In the genomic region with DNA sequence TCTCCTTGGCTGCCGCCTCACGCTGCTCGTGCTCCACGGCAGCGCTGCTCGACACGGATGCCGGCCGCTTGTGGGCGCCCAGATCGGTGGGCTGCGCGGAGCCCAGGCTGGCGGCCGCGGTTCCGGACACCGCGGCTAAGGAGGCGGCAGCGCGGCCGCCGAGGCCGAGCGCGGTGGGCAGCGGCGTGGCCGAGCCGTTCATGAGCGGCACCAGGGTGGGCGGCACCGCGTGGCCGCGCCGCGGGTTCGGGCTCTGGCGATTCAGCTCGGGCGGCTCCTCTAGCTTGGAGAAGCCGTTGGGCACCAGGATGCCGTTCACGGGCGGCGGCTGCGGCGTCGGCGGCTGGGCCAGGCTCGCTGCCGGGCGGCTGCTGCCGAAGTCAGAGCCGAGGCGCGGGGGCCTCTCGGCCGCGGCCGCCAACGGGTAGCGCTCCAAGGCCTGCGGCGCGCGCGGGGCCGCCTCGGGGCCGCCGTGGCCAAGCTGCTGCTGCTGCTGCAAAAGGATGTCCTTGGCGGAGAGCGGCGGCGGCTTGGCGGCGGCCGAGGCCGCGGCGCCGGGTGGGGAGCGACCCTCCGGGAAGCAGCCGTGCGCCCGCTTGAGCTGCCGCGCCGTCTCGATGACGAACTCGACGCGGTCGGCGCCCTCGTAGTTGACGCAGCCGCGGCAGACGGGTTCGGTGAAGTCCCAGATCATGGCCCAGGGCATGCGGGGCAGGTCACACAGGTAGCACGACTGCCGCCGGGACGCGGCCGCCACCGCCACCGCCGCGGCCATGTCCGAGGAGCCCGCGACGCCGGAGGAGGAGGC, we compare ENCODE assay signal across 8 cellular contexts. TPM values are rescaled to one million over a fixed set of nuclear protein-coding genes. Genes with fewer than 3 reads are reported as not detected.
A peak's percentile ranks its signal among the peaks of the same experiment; 100 is the strongest.
DNase-seq lines count a peak whose midpoint lies in the region; ATAC-seq and TF ChIP-seq lines count a peak whose summit lies in the region.

No MANE protein-coding gene starts in this region.

- TF ChIP-seq EP300 in gastroesophageal sphincter (IDR thresholded peaks at IDR 0.05): no peak

- peak in 2 of 4 experiments; percentile 2 to 3 for TF ChIP-seq CTCF in gastroesophageal sphincter (IDR thresholded peaks at IDR 0.05)

- ATAC-seq in gastroesophageal sphincter (no peak), HG03175 (IDR thresholded peaks at IDR 0.05; ENCODE audit: unreplicated experiment) (no peak), GM21825 (IDR thresholded peaks at IDR 0.05; ENCODE audit: unreplicated experiment) (no peak)

- H3K4me3 ChIP-seq in gastroesophageal sphincter: peak overlapping the region; percentile 82

- peaks cover 11 to 46% (median 21%) of the 10 kb centered on the region in 3 donors for H3K4me1 ChIP-seq in gastroesophageal sphincter

- WGBS in gastroesophageal sphincter (ENCODE audit: low coverage in 1 of 2), 2 donors: no CpG with 5 or more reads among the region's 122 CpGs

- intact Hi-C loops in posterior vena cava (cut with DNase I): loop anchor here in 1 of 2 donors (5.0 kb wide), 1 partner anchor 112 kb away; no protein-coding TSS in a partner anchor

- no peaks in the 10 kb centered on the region for H3K27me3 ChIP-seq in gastroesophageal sphincter

- TF ChIP-seq POLR2A in GM15510 (IDR thresholded peaks at IDR 0.05; ENCODE audit: borderline replicate concordance, extremely low read depth, insufficient read length): peak; percentile 47
- peak; percentile 62 to 67 for TF ChIP-seq POLR2A in gastroesophageal sphincter (IDR thresholded peaks at IDR 0.05)

- H3K27ac ChIP-seq in gastroesophageal sphincter: peak overlapping the region; percentile 95 to 100 (median 98)

- H3K36me3 ChIP-seq in gastroesophageal sphincter: peaks cover 0 to 14% of the 10 kb centered on the region in 2 donors

- DNase-seq in OCI-M1 (lab: John Stamatoyannopoulos, UW) (peak; percentile 77), posterior vena cava (ENCODE audit: low spot score) (peak; percentile 87), NCI-H526 treated with DMSO at 0.1 percent for 48 hours (lab: John Stamatoyannopoulos, UW) (no peak)
- peak; percentile 54 for DNase-seq in activated effector memory CD4-positive, alpha-beta T cell treated with Interleukin-2 at 50 U/mL for 16 hours

- no peaks in the 10 kb centered on the region for H3K9me3 ChIP-seq in gastroesophageal sphincter

RNA-seq across cellular contexts. Expression of gene IRF2BP2, which starts 1.1 kb away (rescaled TPM):
- total RNA-seq in gastroesophageal sphincter (100 to 1,000 TPM in 3 of 4 donors, 10 to 100 TPM in 1; 70.1 to 107 (median 104) TPM), posterior vena cava (10 to 100 TPM; 72.1 to 86.2 TPM)
